Comparison of ENCODE assay signal across 8 cellular contexts in the genomic region with DNA sequence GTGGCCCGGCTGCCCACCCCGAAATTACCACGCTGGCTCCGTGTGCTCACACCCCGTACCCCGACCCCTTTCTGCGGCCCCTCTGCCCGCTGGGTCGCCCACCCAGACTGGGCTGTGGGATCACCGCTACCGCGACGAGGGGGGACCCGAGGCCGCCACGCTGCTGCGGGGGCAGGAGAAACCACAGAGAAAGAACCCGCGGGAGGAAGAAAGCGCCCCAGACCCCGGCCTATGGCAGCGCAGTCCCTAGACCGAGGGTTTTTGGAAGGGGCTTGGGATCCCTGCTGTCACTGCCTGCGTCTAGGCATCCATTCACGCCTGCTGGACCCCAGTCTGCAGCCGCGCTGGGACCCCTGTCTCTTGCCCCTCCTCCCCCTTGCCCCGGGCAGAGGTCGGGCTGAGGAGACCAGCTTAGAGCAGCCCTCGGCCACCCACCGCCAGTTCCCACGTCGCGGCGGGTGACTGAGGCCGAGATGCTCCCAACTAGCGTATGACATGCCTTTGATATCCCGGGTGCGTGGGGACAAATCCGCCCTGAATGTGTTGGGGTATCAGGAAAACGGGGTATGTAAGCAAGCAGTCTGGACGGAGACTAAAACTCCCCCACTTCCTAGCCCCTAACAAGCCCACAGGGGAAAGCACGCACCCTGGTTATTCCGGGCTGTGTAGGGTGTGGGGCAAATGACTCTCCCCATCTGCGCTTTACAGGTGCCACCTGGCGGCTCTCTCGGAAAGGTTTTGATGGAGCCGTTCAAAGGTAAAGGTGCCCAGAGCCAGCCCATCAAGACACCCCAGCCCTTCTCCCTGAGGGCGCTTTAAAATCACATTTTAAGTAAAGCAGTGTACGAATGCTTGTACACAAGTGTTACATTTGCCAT. TPM values are rescaled to one million over a fixed set of nuclear protein-coding genes. Genes with fewer than 3 reads are reported as not detected.
DNase-seq lines count a peak whose midpoint lies in the region; TF ChIP-seq lines count a peak whose summit lies in the region.

No MANE protein-coding gene starts in this region.

- DNase-seq in DMS153 (lab: John Stamatoyannopoulos, UW) (peak; percentile 53), HEK293T (ENCODE audit: extremely low spot score) (peak; percentile 28), NCI-H510A (lab: John Stamatoyannopoulos, UW) (peak; percentile 25), activated T-cell treated with anti-CD3 and anti-CD28 coated beads for 48 hours (ENCODE audit: low read depth) (peak; percentile 61), dedifferentiated amniotic fluid mesenchymal stem cell (ENCODE audit: extremely low spot score) (no peak)

- no peaks in the 10 kb centered on the region for H3K36me3 ChIP-seq in esophagus (ENCODE audit: control insufficient read depth in 2 of 2, insufficient read depth in 2 of 2, low read length in 1 of 2)
- H3K36me3 ChIP-seq in neural cell (ENCODE audit: insufficient read depth, low read length), result no peaks in the 10 kb centered on the region
- H3K36me3 ChIP-seq in stomach smooth muscle (ENCODE audit: control insufficient read depth in 2 of 2, insufficient read depth in 2 of 2, low read length in 2 of 2), result no peaks in the 10 kb centered on the region

- POLR2A ChIA-PET in HEK293T (lab: Yijun Ruan, JAX), result no interaction called here

- H2AFZ ChIP-seq in neural cell (ENCODE audit: low read depth, low read length), result peak overlapping the region; percentile 32

- TF ChIP-seq RAD21 in neural cell (conservative IDR thresholded peaks at IDR 0.05), result peak; percentile 80

- H3K4me2 ChIP-seq in neural cell (ENCODE audit: low read length), result peak overlapping the region; percentile 85

- no peak for TF ChIP-seq EP300 in neural cell (conservative IDR thresholded peaks at IDR 0.05; ENCODE audit: poor library complexity, severe bottlenecking)

- H4K20me1 ChIP-seq in neural cell (ENCODE audit: insufficient read depth), result no peaks in the 10 kb centered on the region

- no peaks in the 10 kb centered on the region for H3K9me2 ChIP-seq in neural cell (ENCODE audit: insufficient read depth, low read length)

- H3K9ac ChIP-seq in neural cell (ENCODE audit: low read length) (peak overlapping the region; percentile 63), stomach smooth muscle (ENCODE audit: low read length in 2 of 2) (peak overlapping the region; percentile 80 to 91)

- WGBS in esophagus, 2 donors, result 3 to 4% methylated on average over 48 to 50 of the region's 50 CpGs

- H3K9me3 ChIP-seq in esophagus (ENCODE audit: control insufficient read depth in 2 of 2, insufficient read depth in 1 of 2, low read depth in 1 of 2, low read length in 1 of 2) (no peaks in the 10 kb centered on the region), neural cell (ENCODE audit: low read length) (no peaks in the 10 kb centered on the region), stomach smooth muscle (ENCODE audit: control insufficient read depth in 2 of 2, low read length in 2 of 2) (no peaks in the 10 kb centered on the region)

- peak; percentile 81 for TF ChIP-seq CTCF in neural cell (IDR thresholded peaks at IDR 0.05; ENCODE audit: poor library complexity, severe bottlenecking)

- H3K27me3 ChIP-seq in esophagus (ENCODE audit: control insufficient read depth in 1 of 2, insufficient read depth in 2 of 2, low read length in 2 of 2) (peaks cover 0 to 8% of the 10 kb centered on the region in 2 donors), neural cell (ENCODE audit: insufficient read depth, low read depth, low read length) (peaks cover 42% of the 10 kb centered on the region), stomach smooth muscle (ENCODE audit: control insufficient read depth in 1 of 2, insufficient read depth in 2 of 2, low read length in 2 of 2) (no peaks in the 10 kb centered on the region)

- peak overlapping the region; percentile 48 to 62 for H3K4me3 ChIP-seq in esophagus (ENCODE audit: low read depth in 1 of 2, low read length in 2 of 2)
- H3K4me3 ChIP-seq in neural cell (ENCODE audit: low read length), result peak overlapping the region; percentile 86
- peak overlapping the region; percentile 86 to 87 for H3K4me3 ChIP-seq in stomach smooth muscle (ENCODE audit: low read length in 2 of 2)

- H3K79me2 ChIP-seq in neural cell (replicated peaks; ENCODE audit: insufficient read depth, low read length), result no peaks in the 10 kb centered on the region

- CTCF ChIA-PET in HEK293T (lab: Yijun Ruan, JAX), result interaction anchor here (0.9 kb wide), 1 partner anchor 179 kb away, joined by 4 read pairs; no protein-coding TSS in a partner anchor

- H3K4me1 ChIP-seq in esophagus (ENCODE audit: control insufficient read depth in 2 of 2, insufficient read depth in 2 of 2, low read length in 1 of 2), result peaks cover 0 to 3% of the 10 kb centered on the region in 2 donors
- H3K4me1 ChIP-seq in stomach smooth muscle (ENCODE audit: control insufficient read depth, insufficient read depth, low read length), result no peaks in the 10 kb centered on the region

- H3K27ac ChIP-seq in esophagus (ENCODE audit: low read depth in 2 of 2, low read length in 1 of 2), result peak overlapping the region; percentile 14 to 48
- H3K27ac ChIP-seq in neural cell (ENCODE audit: low read length), result no peak overlapping the region
- H3K27ac ChIP-seq in stomach smooth muscle (ENCODE audit: low read length), result peak overlapping the region; percentile 77

- H3F3A ChIP-seq in neural cell (ENCODE audit: insufficient read depth, low read length, poor library complexity, severe bottlenecking), result no peaks in the 10 kb centered on the region

TF ChIP-seq in HEK293T, 16 proteins besides CTCF, POLR2A, EP300 and RAD21:
- TF ChIP-seq ARNT (IDR thresholded peaks at IDR 0.05), result no peak
- TF ChIP-seq FOXA1 (IDR thresholded peaks at IDR 0.05), result no peak
- TF ChIP-seq FOXM1 (IDR thresholded peaks at IDR 0.05; ENCODE audit: borderline replicate concordance), result no peak
- TF ChIP-seq LEF1 (IDR thresholded peaks at IDR 0.05; ENCODE audit: borderline replicate concordance), result no peak
- no peak for TF ChIP-seq FOXK2 (IDR thresholded peaks at IDR 0.05)
- TF ChIP-seq NFRKB (IDR thresholded peaks at IDR 0.05), result no peak
- no peak for TF ChIP-seq CTBP1 (IDR thresholded peaks at IDR 0.05; ENCODE audit: borderline replicate concordance)
- TF ChIP-seq TARDBP (IDR thresholded peaks at IDR 0.05), result no peak
- TF ChIP-seq ZNF384 (IDR thresholded peaks at IDR 0.05), result no peak
- TF ChIP-seq SP1 (IDR thresholded peaks at IDR 0.05), result no peak
- TF ChIP-seq, protein P1, sequence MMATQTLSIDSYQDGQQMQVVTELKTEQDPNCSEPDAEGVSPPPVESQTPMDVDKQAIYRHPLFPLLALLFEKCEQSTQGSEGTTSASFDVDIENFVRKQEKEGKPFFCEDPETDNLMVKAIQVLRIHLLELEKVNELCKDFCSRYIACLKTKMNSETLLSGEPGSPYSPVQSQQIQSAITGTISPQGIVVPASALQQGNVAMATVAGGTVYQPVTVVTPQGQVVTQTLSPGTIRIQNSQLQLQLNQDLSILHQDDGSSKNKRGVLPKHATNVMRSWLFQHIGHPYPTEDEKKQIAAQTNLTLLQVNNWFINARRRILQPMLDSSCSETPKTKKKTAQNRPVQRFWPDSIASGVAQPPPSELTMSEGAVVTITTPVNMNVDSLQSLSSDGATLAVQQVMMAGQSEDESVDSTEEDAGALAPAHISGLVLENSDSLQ (IDR thresholded peaks at IDR 0.05), result no peak
- TF ChIP-seq ELF4 (IDR thresholded peaks at IDR 0.05), result no peak
- no peak for TF ChIP-seq L3MBTL2 (conservative IDR thresholded peaks at IDR 0.05)
- no peak for TF ChIP-seq BHLHE40 (IDR thresholded peaks at IDR 0.05; ENCODE audit: borderline replicate concordance)
- TF ChIP-seq SUZ12 (IDR thresholded peaks at IDR 0.05), result no peak
- TF ChIP-seq HDGF (IDR thresholded peaks at IDR 0.05; ENCODE audit: borderline replicate concordance), result no peak

TF ChIP-seq in neural cell, 6 proteins besides CTCF, POLR2A, EP300 and RAD21:
- TF ChIP-seq MXI1 (conservative IDR thresholded peaks at IDR 0.05; ENCODE audit: poor library complexity, severe bottlenecking), result peak; percentile 25
- peak; percentile 24 for TF ChIP-seq POLR2AphosphoS5 (IDR thresholded peaks at IDR 0.05)
- peak; percentile 93 for TF ChIP-seq SMC3 (conservative IDR thresholded peaks at IDR 0.05; ENCODE audit: poor library complexity)
- TF ChIP-seq TAF1 (IDR thresholded peaks at IDR 0.05; ENCODE audit: low read depth), result no peak

RNA-seq across cellular contexts. Expression of a gene that starts 0.9 kb away (rescaled TPM):
- polyA plus RNA-seq in esophagus (1 to 10 TPM; 2.5 to 4.4 TPM), neural cell (0.10 and 0.30 TPM in 2 replicates)
- polyA minus RNA-seq in neural cell, result 1.6 and 4.6 TPM in 2 replicates
